Comparison of ENCODE assay signal across 29 cellular contexts in genomic region chr6:36126121-36126520, GRCh38. TPM values are rescaled to one million over a fixed set of nuclear protein-coding genes. Genes with fewer than 3 reads are reported as not detected.
DNase-seq lines count a peak whose midpoint lies in the region; ATAC-seq and TF ChIP-seq lines count a peak whose summit lies in the region.
"Had no signal": no experiment of that assay in that cellular context is flagged by ENCODE, and none has a peak within 500 bp of the region (broad histone marks: within the 10 kb centered on the region; RNA-seq: fewer than 3 reads in every experiment).

No MANE protein-coding gene starts in this region.

- ATAC-seq in natural killer cell treated with Interleukin-12 subunit alpha and Interleukin-12 subunit beta and Interleukin-15 and Interleukin-18, amount 100 ng/mL, for 72 hours: no peak
- no peak for ATAC-seq in HG02798 (IDR thresholded peaks at IDR 0.05; ENCODE audit: poor library complexity, unreplicated experiment)
- ATAC-seq: activated T-cell treated with anti-CD3 and anti-CD28 coated beads, Interleukin-2, amount 50 U/mL, for 4 hours; body of pancreas; heart left ventricle; lower lobe of right lung had no signal

- DNase-seq in CD14-positive monocyte (ENCODE audit: low spot score): no peak
- DNase-seq in CD8-positive, alpha-beta memory T cell: no peak
- no peak for DNase-seq in natural killer cell treated with Interleukin-12 subunit alpha and Interleukin-12 subunit beta and Interleukin-15 and Interleukin-18, amount 100 ng/mL, for 72 hours (ENCODE audit: low spot score)
- DNase-seq in foreskin fibroblast: no peak
- DNase-seq in DMS53 treated with DMSO at 0.1 percent for 48 hours (lab: John Stamatoyannopoulos, UW; ENCODE audit: unreplicated experiment): no peak
- DNase-seq: activated CD4-positive, alpha-beta T cell treated with anti-CD3 and anti-CD28 coated beads for 4 hours; activated T-cell treated with anti-CD3 and anti-CD28 coated beads, Interleukin-2, amount 50 U/mL, for 4 hours; EL; esophagus squamous epithelium; foreskin melanocyte; heart left ventricle; kidney glomerular epithelial cell; lower lobe of right lung; NCI-H146; NCI-H345; NCI-H748 treated with DMSO at 0.1 percent for 48 hours; nephron progenitor cell; ovary; Peyer's patch; SHP77 treated with DMSO at 0.1 percent for 48 hours; stimulated activated CD4-positive, alpha-beta T cell treated with anti-CD3 and anti-CD28 coated beads, Interleukin-4, amount 100 ng/mL, for 24 hours had no signal

- H3K36me3 ChIP-seq in CD8-positive, alpha-beta memory T cell (ENCODE audit: insufficient read depth, low read length): no peaks in the 10 kb centered on the region
- H3K36me3 ChIP-seq: esophagus squamous epithelium, heart left ventricle, lower lobe of right lung, ovary, Peyer's patch, tibial nerve had no signal

- peaks cover 59% of the 10 kb centered on the region for H3K4me1 ChIP-seq in CD8-positive, alpha-beta memory T cell (ENCODE audit: insufficient read depth, low read length)

- H3K4me3 Mint-ChIP-seq in CD14-positive monocyte: no peak overlapping the region
- H3K4me3 Mint-ChIP-seq in CD8-positive, alpha-beta memory T cell: peak overlapping the region in 5 of 7 donors; percentile 11 to 55 (median 42)
- H3K4me3 Mint-ChIP-seq in dendritic cell treated with granulocyte-macrophage colony-stimulating factor and Interleukin-4, amounts not matched to agents 40 ng/mL and 50 ng/mL, for 4 days: no peak overlapping the region
- H3K4me3 Mint-ChIP-seq in natural killer cell treated with Interleukin-12 subunit alpha and Interleukin-12 subunit beta and Interleukin-15 and Interleukin-18, amount 100 ng/mL, for 72 hours: peak overlapping the region; percentile 34
- H3K4me3 Mint-ChIP-seq: activated T-cell treated with anti-CD3 and anti-CD28 coated beads, Interleukin-2, amount 50 U/mL, for 4 hours; central memory CD8-positive, alpha-beta T cell; nephron progenitor cell had no signal

- H3K4me3 ChIP-seq in CD8-positive, alpha-beta memory T cell (ENCODE audit: low read length): no peak overlapping the region
- H3K4me3 ChIP-seq in foreskin fibroblast (ENCODE audit: low read depth in 1 of 2, low read length in 2 of 2): no peak overlapping the region
- H3K4me3 ChIP-seq: body of pancreas, esophagus squamous epithelium, heart left ventricle, lower lobe of right lung, ovary, Peyer's patch, tibial nerve had no signal

- TF ChIP-seq CTCF in CD14-positive monocyte (IDR thresholded peaks at IDR 0.05): no peak
- TF ChIP-seq CTCF in foreskin fibroblast (IDR thresholded peaks at IDR 0.05; ENCODE audit: low read depth, low read length): no peak

- POLR2A ChIA-PET in CD8-positive, alpha-beta memory T cell (lab: Charles Lee): no interaction called here

- H3K27me3 Mint-ChIP-seq in CD14-positive monocyte (ENCODE audit: low read depth in 3 of 3): peaks cover 10 to 23% (median 13%) of the 10 kb centered on the region in 3 donors
- no peaks in the 10 kb centered on the region for H3K27me3 Mint-ChIP-seq in CD8-positive, alpha-beta memory T cell
- H3K27me3 Mint-ChIP-seq in dendritic cell treated with granulocyte-macrophage colony-stimulating factor and Interleukin-4, amounts not matched to agents 40 ng/mL and 50 ng/mL, for 4 days: no peaks in the 10 kb centered on the region
- H3K27me3 Mint-ChIP-seq in natural killer cell treated with Interleukin-12 subunit alpha and Interleukin-12 subunit beta and Interleukin-15 and Interleukin-18, amount 100 ng/mL, for 72 hours: no peaks in the 10 kb centered on the region
- H3K27me3 Mint-ChIP-seq: central memory CD8-positive, alpha-beta T cell had no signal

- no peaks in the 10 kb centered on the region for H3K27me3 ChIP-seq in CD8-positive, alpha-beta memory T cell (ENCODE audit: insufficient read depth, low read length, poor library complexity, severe bottlenecking)
- H3K27me3 ChIP-seq: body of pancreas, ovary, Peyer's patch had no signal

- peaks cover 3 to 6% of the 10 kb centered on the region in 2 donors for H3K36me3 Mint-ChIP-seq in CD14-positive monocyte
- H3K36me3 Mint-ChIP-seq in CD8-positive, alpha-beta memory T cell: peaks cover 0 to 4% (median 0%) of the 10 kb centered on the region in 3 donors
- H3K36me3 Mint-ChIP-seq in dendritic cell treated with granulocyte-macrophage colony-stimulating factor and Interleukin-4, amounts not matched to agents 40 ng/mL and 50 ng/mL, for 4 days (ENCODE audit: low read depth): peaks cover 8% of the 10 kb centered on the region
- no peaks in the 10 kb centered on the region for H3K36me3 Mint-ChIP-seq in natural killer cell treated with Interleukin-12 subunit alpha and Interleukin-12 subunit beta and Interleukin-15 and Interleukin-18, amount 100 ng/mL, for 72 hours

- peak overlapping the region in 6 of 7 donors; percentile 35 to 96 (median 90) for H3K27ac Mint-ChIP-seq in CD14-positive monocyte
- H3K27ac Mint-ChIP-seq in CD8-positive, alpha-beta memory T cell: peak overlapping the region in 7 of 8 donors; percentile 30 to 80 (median 47)
- peak overlapping the region; percentile 80 for H3K27ac Mint-ChIP-seq in dendritic cell treated with granulocyte-macrophage colony-stimulating factor and Interleukin-4, amounts not matched to agents 40 ng/mL and 50 ng/mL, for 4 days
- H3K27ac Mint-ChIP-seq in natural killer cell treated with Interleukin-12 subunit alpha and Interleukin-12 subunit beta and Interleukin-15 and Interleukin-18, amount 100 ng/mL, for 72 hours: peak overlapping the region; percentile 13 to 85
- H3K27ac Mint-ChIP-seq: nephron progenitor cell had no signal

- no peaks in the 10 kb centered on the region for H3K9me3 ChIP-seq in CD8-positive, alpha-beta memory T cell (ENCODE audit: low read length)
- H3K9me3 ChIP-seq: body of pancreas, esophagus squamous epithelium, heart left ventricle, lower lobe of right lung, ovary, Peyer's patch, tibial nerve had no signal

- H3K4me1 Mint-ChIP-seq in CD14-positive monocyte: peaks cover 75% of the 10 kb centered on the region
- H3K4me1 Mint-ChIP-seq in CD8-positive, alpha-beta memory T cell: peaks cover 64 to 85% (median 74%) of the 10 kb centered on the region in 3 donors
- H3K4me1 Mint-ChIP-seq in dendritic cell treated with granulocyte-macrophage colony-stimulating factor and Interleukin-4, amounts not matched to agents 40 ng/mL and 50 ng/mL, for 4 days (ENCODE audit: low read depth): peaks cover 70% of the 10 kb centered on the region
- H3K4me1 Mint-ChIP-seq in natural killer cell treated with Interleukin-12 subunit alpha and Interleukin-12 subunit beta and Interleukin-15 and Interleukin-18, amount 100 ng/mL, for 72 hours (ENCODE audit: low read depth in 2 of 2): peaks cover 62 to 77% of the 10 kb centered on the region in 2 donors

- peaks cover 0 to 6% (median 1%) of the 10 kb centered on the region in 7 donors for H3K9me3 Mint-ChIP-seq in CD14-positive monocyte
- H3K9me3 Mint-ChIP-seq in CD8-positive, alpha-beta memory T cell: no peaks in the 10 kb centered on the region
- H3K9me3 Mint-ChIP-seq in dendritic cell treated with granulocyte-macrophage colony-stimulating factor and Interleukin-4, amounts not matched to agents 40 ng/mL and 50 ng/mL, for 4 days: no peaks in the 10 kb centered on the region
- no peaks in the 10 kb centered on the region for H3K9me3 Mint-ChIP-seq in natural killer cell treated with Interleukin-12 subunit alpha and Interleukin-12 subunit beta and Interleukin-15 and Interleukin-18, amount 100 ng/mL, for 72 hours
- H3K9me3 Mint-ChIP-seq: activated T-cell treated with anti-CD3 and anti-CD28 coated beads, Interleukin-2, amount 50 U/mL, for 4 hours; central memory CD8-positive, alpha-beta T cell; nephron progenitor cell had no signal

- CTCF ChIA-PET in CD8-positive, alpha-beta memory T cell (lab: Charles Lee): interaction anchor here (1.3 to 2.0 kb wide), 4 partner anchors 9 to 176 kb away, joined by 3 to 7 read pairs (median 4); no protein-coding TSS in a partner anchor

- intact Hi-C loops in CD14-positive monocyte (cut with micrococcal nuclease): loop anchor here (2.0 to 10.0 kb wide), 4 partner anchors 71 to 239 kb away; partner anchors contain the start of gene BRPF3 (in 1 of the 2)
- intact Hi-C loops in dendritic cell treated with granulocyte-macrophage colony-stimulating factor and Interleukin-4, amounts not matched to agents 40 ng/mL and 50 ng/mL, for 4 days (cut with micrococcal nuclease): no loop called here

- H3K27ac ChIP-seq in CD8-positive, alpha-beta memory T cell (ENCODE audit: low read depth, low read length): no peak overlapping the region
- H3K27ac ChIP-seq: body of pancreas, C4-2B, esophagus squamous epithelium, HL-60, lower lobe of right lung, ovary, Peyer's patch, tibial nerve had no signal

RNA-seq across cellular contexts. Expression of gene MAPK13, which starts 4.2 kb away (rescaled TPM):
- polyA plus RNA-seq in CD14-positive monocyte: 1 to 10 TPM in 1 of 2 donors, under 1 TPM in 1; 0.88 to 2.4 TPM
- total RNA-seq in CD8-positive, alpha-beta memory T cell: 10 to 100 TPM; 75.7 to 77.3 TPM
- polyA plus RNA-seq in CD8-positive, alpha-beta memory T cell: 46.4 TPM
- total RNA-seq in natural killer cell treated with Interleukin-12 subunit alpha and Interleukin-12 subunit beta and Interleukin-15 and Interleukin-18, amount 100 ng/mL, for 72 hours: 10 to 100 TPM; 40.7 to 74.2 TPM
- total RNA-seq: H4 had no signal

Comparison
In these comparisons a context has a peak if more than half of its experiments do, and no peak if none do; other contexts are left out.
1. H3K4me3 Mint-ChIP-seq: peak in CD8-positive, alpha-beta memory T cell (5 of 7) and natural killer cell treated with Interleukin-12 subunit alpha and Interleukin-12 subunit beta and Interleukin-15 and Interleukin-18, amount 100 ng/mL, for 72 hours (single experiment); none in CD14-positive monocyte (0 of 2) and dendritic cell treated with granulocyte-macrophage colony-stimulating factor and Interleukin-4, amounts not matched to agents 40 ng/mL and 50 ng/mL, for 4 days (single experiment).
2. Peak in every context shown above with its lines, with median percentiles within 50 percentile points of each other: H3K27ac Mint-ChIP-seq.